15 cellular contexts compared by ENCODE assay signal in genomic region chr1:45974541-45975269, GRCh38.
A peak's percentile ranks its signal among the peaks of the same experiment; 100 is the strongest.
DNase-seq lines count a peak whose midpoint lies in the region; ATAC-seq and TF ChIP-seq lines count a peak whose summit lies in the region.
"Had no signal": no experiment of that assay in that cellular context is flagged by ENCODE, and none has a peak within 500 bp of the region (broad histone marks: within the 10 kb centered on the region; RNA-seq: fewer than 3 reads in every experiment).

No MANE protein-coding gene starts in this region.

- no peak for TF ChIP-seq CTCF in DOHH2 (IDR thresholded peaks at IDR 0.05; ENCODE audit: low read depth, low read length, poor library complexity, severe bottlenecking)

- no peaks in the 10 kb centered on the region for H4K20me1 ChIP-seq in DOHH2 (ENCODE audit: control insufficient read depth, insufficient read depth, low read depth, low read length)

- ATAC-seq in GM21786 (IDR thresholded peaks at IDR 0.05; ENCODE audit: unreplicated experiment): no peak
- ATAC-seq: HCT116 had no signal

- DNase-seq in HuH-7 (ENCODE audit: low spot score) (peak; percentile 17), SHP77 treated with DMSO at 0.1 percent for 48 hours (lab: John Stamatoyannopoulos, UW) (peak; percentile 24), kidney glomerular epithelial cell (lab: John Stamatoyannopoulos, UW) (peak; percentile 75), GM19238 (ENCODE audit: insufficient read length, low spot score) (no peak), SJCRH30 (no peak)
- DNase-seq: CD8-positive, alpha-beta memory T cell; effector CD4-positive, alpha-beta T cell; mesenchymal stem cell; stimulated activated CD4-positive, alpha-beta T cell treated with anti-CD3 and anti-CD28 coated beads, Interleukin-2, amount 100 ng/mL, for 24 hours; stimulated activated naive CD4-positive, alpha-beta T cell treated with Interleukin-2 at 50 U/mL for 16 hours; T-helper 9 cell had no signal

- H3K27ac ChIP-seq in DOHH2 (ENCODE audit: low read depth, low read length): no peak overlapping the region
- no peak overlapping the region for H3K27ac ChIP-seq in SJCRH30
- H3K27ac ChIP-seq: KMS-11 had no signal

- no peaks in the 10 kb centered on the region for H3K9me3 ChIP-seq in DOHH2 (ENCODE audit: control insufficient read depth, insufficient read depth, low read length)
- 0 out of 2 replicates have a peak, but pooled peaks cover 5% of the 10 kb centered on the region for H3K9me3 ChIP-seq in SJCRH30 (replicated peaks)

- H3F3A ChIP-seq in DOHH2 (ENCODE audit: control insufficient read depth, insufficient read depth): no peaks in the 10 kb centered on the region

- H3K4me1 ChIP-seq in DOHH2 (ENCODE audit: control insufficient read depth, low read length) (peaks cover 28% of the 10 kb centered on the region), SJCRH30 (peaks cover 7% of the 10 kb centered on the region; the same call in 1 of the 2 replicates)

- no peaks in the 10 kb centered on the region for H3K9me2 ChIP-seq in DOHH2 (replicated peaks; ENCODE audit: control insufficient read depth, low read length)

- H3K79me2 ChIP-seq in DOHH2 (ENCODE audit: control insufficient read depth, low read length): peaks cover 10% of the 10 kb centered on the region

- H3K4me2 ChIP-seq in DOHH2 (ENCODE audit: low read length): peak overlapping the region; percentile 35
- H3K4me2 ChIP-seq: KMS-11 had no signal

- no peaks in the 10 kb centered on the region for H3K27me3 ChIP-seq in DOHH2 (ENCODE audit: control insufficient read depth, low read length)
- no peaks in the 10 kb centered on the region for H3K27me3 ChIP-seq in SJCRH30

- H3K36me3 ChIP-seq in DOHH2 (ENCODE audit: control insufficient read depth, low read length): peaks cover 46% of the 10 kb centered on the region
- H3K36me3 ChIP-seq in SJCRH30: peaks cover 29% of the 10 kb centered on the region

- H3K4me3 ChIP-seq in DOHH2 (ENCODE audit: low read length): no peak overlapping the region
- no peak overlapping the region for H3K4me3 ChIP-seq in SJCRH30

Comparison
In these comparisons a context has a peak if more than half of its experiments do, and no peak if none do; other contexts are left out.
1. DNase-seq: peak in HuH-7 (single experiment), SHP77 treated with DMSO at 0.1 percent for 48 hours (single experiment) and kidney glomerular epithelial cell (single experiment); none in GM19238 (single experiment) and SJCRH30 (0 of 2).